ENCODE assay signal across 4 cellular contexts in genomic region chr2:218108834-218109233, GRCh38. TPM values are rescaled to one million over a fixed set of nuclear protein-coding genes. Genes with fewer than 3 reads are reported as not detected.
"Had no signal": no experiment of that assay in that cellular context is flagged by ENCODE, and none has a peak within 500 bp of the region (broad histone marks: within the 10 kb centered on the region; RNA-seq: fewer than 3 reads in every experiment).

No MANE protein-coding gene starts in this region.

RNA-seq across cellular contexts. Expression of gene CXCR2, which starts 17.0 kb away (rescaled TPM):
- total RNA-seq: LHCN-M2, M059J, MCF 10A, NCI-H460 had no signal

RNA-seq across cellular contexts. Expression of gene RUFY4, which starts 39.8 kb away (rescaled TPM):
- total RNA-seq: LHCN-M2, M059J, MCF 10A had no signal

RNA-seq across cellular contexts. Expression of gene CXCR1, which starts 57.9 kb away (rescaled TPM):
- total RNA-seq: LHCN-M2, M059J, NCI-H460 had no signal
